In the genomic region with DNA sequence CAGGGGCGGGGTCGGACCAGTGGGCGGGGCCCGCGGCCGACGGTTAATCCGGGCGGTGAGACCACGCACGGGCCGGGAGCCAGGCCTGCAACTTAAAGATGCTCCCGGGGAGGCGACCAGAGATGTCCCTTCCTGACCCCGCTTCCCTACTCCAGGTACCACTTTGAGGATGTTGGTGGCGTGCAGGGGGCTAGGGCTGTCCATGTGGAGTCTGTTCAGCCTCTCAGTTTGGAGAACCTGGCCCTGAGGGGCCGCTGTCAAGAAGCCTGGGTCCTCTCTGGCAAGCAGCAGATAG, we compare ENCODE assay signal across 8 cellular contexts. TPM values are rescaled to one million over a fixed set of nuclear protein-coding genes. Genes with fewer than 3 reads are reported as not detected.
DNase-seq lines count a peak whose midpoint lies in the region; ATAC-seq and TF ChIP-seq lines count a peak whose summit lies in the region.

No MANE protein-coding gene starts in this region.

- CTCF ChIA-PET in OCI-LY7 (lab: Charles Lee; ENCODE audit: unreplicated experiment), result no interaction called here

- no peaks in the 10 kb centered on the region for H4K20me1 ChIP-seq in OCI-LY7 (ENCODE audit: insufficient read depth, low read length)

- peak overlapping the region; percentile 91 for H3K4me2 ChIP-seq in OCI-LY7 (ENCODE audit: low read length)

- H3K4me3 Mint-ChIP-seq in natural killer cell treated with Interleukin-12 subunit alpha and Interleukin-12 subunit beta and Interleukin-15 and Interleukin-18, amount 100 ng/mL, for 72 hours, result peak overlapping the region; percentile 96

- TF ChIP-seq CTCF in OCI-LY7 (conservative IDR thresholded peaks at IDR 0.05; ENCODE audit: low read length), result no peak

- peak overlapping the region; percentile 82 to 91 for H3K9ac ChIP-seq in duodenal mucosa (ENCODE audit: low read depth in 1 of 2, low read length in 2 of 2)

- no peaks in the 10 kb centered on the region for H3K9me3 ChIP-seq in OCI-LY7 (ENCODE audit: low read length)
- no peaks in the 10 kb centered on the region for H3K9me3 ChIP-seq in duodenal mucosa (ENCODE audit: control insufficient read depth in 1 of 2, low read length in 2 of 2)

- H3K9me3 Mint-ChIP-seq in natural killer cell treated with Interleukin-12 subunit alpha and Interleukin-12 subunit beta and Interleukin-15 and Interleukin-18, amount 100 ng/mL, for 72 hours, result no peaks in the 10 kb centered on the region

- H3K4me1 ChIP-seq in OCI-LY7 (ENCODE audit: insufficient read depth, low read length, poor library complexity, severe bottlenecking) (peaks cover 44% of the 10 kb centered on the region), duodenal mucosa (ENCODE audit: control insufficient read depth in 1 of 2, insufficient read depth in 2 of 2, low read length in 2 of 2) (peaks cover 29% of the 10 kb centered on the region in 2 donors)

- intact Hi-C loops in OCI-LY7 (cut with micrococcal nuclease; ENCODE audit: unreplicated experiment), result loop anchor here (5.0 kb wide), 1 partner anchor 167 kb away; the partner anchor contains the start of gene HES7

- H3K27ac ChIP-seq in OCI-LY7 (ENCODE audit: low read depth, low read length, poor library complexity, severe bottlenecking) (peak overlapping the region; percentile 46), duodenal mucosa (ENCODE audit: low read depth, low read length) (peak overlapping the region; percentile 77)

- H3K27me3 Mint-ChIP-seq in natural killer cell treated with Interleukin-12 subunit alpha and Interleukin-12 subunit beta and Interleukin-15 and Interleukin-18, amount 100 ng/mL, for 72 hours, result no peaks in the 10 kb centered on the region

- peaks cover 3% of the 10 kb centered on the region; the same call in 1 of the 2 replicates for H3K36me3 ChIP-seq in OCI-LY7 (ENCODE audit: insufficient read depth, low read length)
- no peaks in the 10 kb centered on the region for H3K36me3 ChIP-seq in duodenal mucosa (ENCODE audit: control insufficient read depth in 1 of 2, insufficient read depth in 2 of 2, low read length in 2 of 2)

- no TSS peak for BruUV-seq in OCI-LY7 (replicated peaks; lab: Mats Ljungman, UMichigan)

- peaks cover 26 to 30% of the 10 kb centered on the region in 2 donors for H3K4me1 Mint-ChIP-seq in natural killer cell treated with Interleukin-12 subunit alpha and Interleukin-12 subunit beta and Interleukin-15 and Interleukin-18, amount 100 ng/mL, for 72 hours (ENCODE audit: low read depth in 2 of 2)

- H3K4me3 ChIP-seq in OCI-LY7 (ENCODE audit: low read depth, low read length, poor library complexity, severe bottlenecking) (peak overlapping the region; percentile 83), duodenal mucosa (ENCODE audit: low read depth in 1 of 2, low read length in 2 of 2) (peak overlapping the region; percentile 83 to 93)

- no peaks in the 10 kb centered on the region for H3K9me2 ChIP-seq in OCI-LY7 (ENCODE audit: insufficient read depth, low read length)

- no peak for ATAC-seq in natural killer cell treated with Interleukin-12 subunit alpha and Interleukin-12 subunit beta and Interleukin-15 and Interleukin-18, amount 100 ng/mL, for 72 hours
- no peak for ATAC-seq in HG03521 (IDR thresholded peaks at IDR 0.05; ENCODE audit: unreplicated experiment)

- DNase-seq in NCI-H510A treated with DMSO at 0.1 percent for 48 hours (lab: John Stamatoyannopoulos, UW), result peak; percentile 70
- DNase-seq in NCI-H510A (lab: John Stamatoyannopoulos, UW), result no peak
- DNase-seq in OCI-LY7 (ENCODE audit: low spot score), result no peak
- no peak for DNase-seq in natural killer cell treated with Interleukin-12 subunit alpha and Interleukin-12 subunit beta and Interleukin-15 and Interleukin-18, amount 100 ng/mL, for 72 hours (ENCODE audit: low spot score)
- DNase-seq in CD1c-positive myeloid dendritic cell (ENCODE audit: extremely low spot score), result no peak
- no peak for DNase-seq in NCI-H128 (lab: John Stamatoyannopoulos, UW; ENCODE audit: unreplicated experiment)

- POLR2A ChIA-PET in OCI-LY7 (lab: Charles Lee), result interaction anchor here (0.6 to 1.9 kb wide), 5 partner anchors 38 to 67 kb away, joined by 3 to 7 read pairs (median 4); no protein-coding TSS in a partner anchor

- no peaks in the 10 kb centered on the region for H3K36me3 Mint-ChIP-seq in natural killer cell treated with Interleukin-12 subunit alpha and Interleukin-12 subunit beta and Interleukin-15 and Interleukin-18, amount 100 ng/mL, for 72 hours

- H3K27ac Mint-ChIP-seq in natural killer cell treated with Interleukin-12 subunit alpha and Interleukin-12 subunit beta and Interleukin-15 and Interleukin-18, amount 100 ng/mL, for 72 hours, result peak overlapping the region; percentile 92 to 95

- H2AFZ ChIP-seq in OCI-LY7 (ENCODE audit: low read length), result peak overlapping the region; percentile 81

- H3K79me2 ChIP-seq in OCI-LY7 (ENCODE audit: insufficient read depth, low read depth, low read length), result no peaks in the 10 kb centered on the region

- no peaks in the 10 kb centered on the region for H3K27me3 ChIP-seq in duodenal mucosa (ENCODE audit: control insufficient read depth in 1 of 2, insufficient read depth in 2 of 2, low read length in 2 of 2)

RNA-seq across cellular contexts. Expression of gene RANGRF, which starts 0.6 kb away (rescaled TPM):
- 30.6 and 32.2 TPM in 2 replicates for total RNA-seq in OCI-LY7 (2014; rRNA removed; shearing (Covaris generic))
- total RNA-seq in OCI-LY7 (2022), result 43.3 and 46.7 TPM in 2 replicates
- 10 to 100 TPM; 46.9 to 62.8 TPM for total RNA-seq in natural killer cell treated with Interleukin-12 subunit alpha and Interleukin-12 subunit beta and Interleukin-15 and Interleukin-18, amount 100 ng/mL, for 72 hours

RNA-seq across cellular contexts. Expression of gene SLC25A35, which starts 6.2 kb away (rescaled TPM):
- total RNA-seq in OCI-LY7 (2014; rRNA removed; shearing (Covaris generic)), result 3.9 and 4.5 TPM in 2 replicates
- total RNA-seq in OCI-LY7 (2022), result 23.8 and 27.8 TPM in 2 replicates
- 1 to 10 TPM; 4.4 to 5.2 TPM for total RNA-seq in natural killer cell treated with Interleukin-12 subunit alpha and Interleukin-12 subunit beta and Interleukin-15 and Interleukin-18, amount 100 ng/mL, for 72 hours

RNA-seq across cellular contexts. Expression of gene ARHGEF15, which starts 21.0 kb away (rescaled TPM):
- total RNA-seq in OCI-LY7 (2014; rRNA removed; shearing (Covaris generic)), result not detected in 2 replicates
- not detected in 2 replicates for total RNA-seq in OCI-LY7 (2022)
- total RNA-seq in natural killer cell treated with Interleukin-12 subunit alpha and Interleukin-12 subunit beta and Interleukin-15 and Interleukin-18, amount 100 ng/mL, for 72 hours, result not detected

RNA-seq across cellular contexts. Expression of gene PFAS, which starts 40.0 kb away (rescaled TPM):
- 114 and 122 TPM in 2 replicates for total RNA-seq in OCI-LY7 (2014; rRNA removed; shearing (Covaris generic))
- 170 and 180 TPM in 2 replicates for total RNA-seq in OCI-LY7 (2022)
- 100 to 1,000 TPM in 1 of 2 donors, 10 to 100 TPM in 1; 77.1 to 257 TPM for total RNA-seq in natural killer cell treated with Interleukin-12 subunit alpha and Interleukin-12 subunit beta and Interleukin-15 and Interleukin-18, amount 100 ng/mL, for 72 hours

RNA-seq across cellular contexts. Expression of gene CTC1, which starts 41.2 kb away (rescaled TPM):
- 36.2 and 50.3 TPM in 2 replicates for total RNA-seq in OCI-LY7 (2014; rRNA removed; shearing (Covaris generic))
- 97.6 and 122 TPM in 2 replicates for total RNA-seq in OCI-LY7 (2022)
- total RNA-seq in natural killer cell treated with Interleukin-12 subunit alpha and Interleukin-12 subunit beta and Interleukin-15 and Interleukin-18, amount 100 ng/mL, for 72 hours, result 100 to 1,000 TPM in 1 of 2 donors, 10 to 100 TPM in 1; 79.6 to 110 TPM
